In genomic region chr2:224284134-224284946, GRCh38 we compare ENCODE assay signal across 1 cellular context.
TF ChIP-seq lines count a peak whose summit lies in the region.

No MANE protein-coding gene starts in this region.

TF ChIP-seq in Ishikawa, 13 proteins besides CTCF, POLR2A, EP300 and RAD21 (continued from another document):
- TF ChIP-seq ZBTB7A (IDR thresholded peaks at IDR 0.05; ENCODE audit: low read depth) (no peak), TEAD4 (IDR thresholded peaks at IDR 0.05) (no peak), CREB1 (IDR thresholded peaks at IDR 0.05; ENCODE audit: low read depth) (no peak), TCF12 (IDR thresholded peaks at IDR 0.05; ENCODE audit: low read depth) (no peak), NFIC (IDR thresholded peaks at IDR 0.05) (no peak)
